Comparison of ENCODE assay signal across 18 cellular contexts in the genomic region with DNA sequence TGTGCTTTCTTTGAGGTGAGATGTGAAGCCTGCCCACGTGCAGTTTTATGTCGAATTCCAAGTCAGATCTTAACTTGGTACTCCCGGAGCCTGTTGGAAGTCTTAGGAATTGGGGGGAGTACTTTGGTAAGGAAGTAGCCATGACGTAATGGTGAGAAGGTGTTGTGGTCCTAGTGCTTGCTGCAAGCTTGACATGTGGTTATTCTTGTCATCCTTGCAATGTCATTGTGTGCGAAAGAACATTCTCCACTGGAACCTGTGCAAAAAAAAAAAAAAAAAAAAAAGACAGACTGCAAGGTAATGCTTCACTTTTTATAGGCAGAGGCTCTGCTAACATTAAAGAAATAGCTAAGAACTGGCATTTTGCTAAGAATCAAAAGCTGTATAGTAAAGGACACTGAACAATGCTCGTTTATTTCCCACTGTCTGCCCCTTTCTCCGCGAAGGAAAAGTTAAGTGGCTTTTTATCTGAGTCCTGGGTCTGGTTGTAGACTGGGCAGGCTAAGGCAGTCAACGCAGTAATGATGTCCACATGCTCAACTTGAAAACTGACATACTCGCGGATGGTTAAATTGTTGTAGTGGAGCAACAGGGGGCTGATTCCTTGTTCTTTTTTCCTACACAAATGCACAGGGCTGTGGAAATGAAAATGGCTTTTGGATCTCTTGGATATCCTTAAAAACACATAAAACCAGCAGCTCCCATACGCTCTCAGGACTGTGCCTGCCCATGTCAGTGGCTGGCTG. TPM values are rescaled to one million over a fixed set of nuclear protein-coding genes. Genes with fewer than 3 reads are reported as not detected.
A peak's percentile ranks its signal among the peaks of the same experiment; 100 is the strongest.
DNase-seq lines count a peak whose midpoint lies in the region; TF ChIP-seq lines count a peak whose summit lies in the region.
"Had no signal": no experiment of that assay in that cellular context is flagged by ENCODE, and none has a peak within 500 bp of the region (broad histone marks: within the 10 kb centered on the region; RNA-seq: fewer than 3 reads in every experiment).

No MANE protein-coding gene starts in this region.

- H3K4me1 ChIP-seq in HUES64 (ENCODE audit: insufficient read depth, low read length) = peaks cover 50% of the 10 kb centered on the region
- no peaks in the 10 kb centered on the region for H3K4me1 ChIP-seq in endodermal cell (ENCODE audit: control insufficient read depth, insufficient read depth, low read length)
- H3K4me1 ChIP-seq in muscle layer of duodenum (ENCODE audit: control insufficient read depth in 1 of 2, insufficient read depth in 2 of 2, low read length in 2 of 2) = peaks cover 0 to 11% of the 10 kb centered on the region in 2 donors

- H3K4me3 ChIP-seq in HUES64 (ENCODE audit: low read length) = peak overlapping the region; percentile 82
- peak overlapping the region; percentile 85 for H3K4me3 ChIP-seq in endodermal cell (ENCODE audit: low read length)
- peak overlapping the region; percentile 73 for H3K4me3 ChIP-seq in muscle layer of duodenum (ENCODE audit: low read depth in 1 of 2, low read length in 2 of 2)

- H3K27me3 ChIP-seq in HUES64 (ENCODE audit: insufficient read depth, low read length) (peaks cover 25% of the 10 kb centered on the region), endodermal cell (ENCODE audit: control insufficient read depth, insufficient read depth, low read length, poor library complexity, severe bottlenecking) (peaks cover 18% of the 10 kb centered on the region), muscle layer of duodenum (ENCODE audit: low read depth, low read length) (peaks cover 29% of the 10 kb centered on the region)

- H3K27ac ChIP-seq in HUES64 (ENCODE audit: low read depth, low read length) = no peak overlapping the region
- no peak overlapping the region for H3K27ac ChIP-seq in endodermal cell (ENCODE audit: low read depth, low read length)
- peak overlapping the region; percentile 16 for H3K27ac ChIP-seq in muscle layer of duodenum (ENCODE audit: low read length)
- H3K27ac ChIP-seq: heart right ventricle, left lung had no signal

- no peaks in the 10 kb centered on the region; the same call in 1 of the 2 replicates for H3K36me3 ChIP-seq in HUES64 (ENCODE audit: insufficient read depth, low read length)
- no peaks in the 10 kb centered on the region for H3K36me3 ChIP-seq in endodermal cell (ENCODE audit: control insufficient read depth, insufficient read depth, low read length)
- no peaks in the 10 kb centered on the region for H3K36me3 ChIP-seq in muscle layer of duodenum (ENCODE audit: control insufficient read depth in 1 of 2, insufficient read depth in 2 of 2, low read length in 2 of 2)
- H3K36me3 ChIP-seq: heart right ventricle, left lung, tibial nerve had no signal

- no peak for TF ChIP-seq CTCF in endodermal cell (conservative IDR thresholded peaks at IDR 0.05)

- H3K9me3 Mint-ChIP-seq in endodermal cell = no peaks in the 10 kb centered on the region
- H3K9me3 Mint-ChIP-seq: activated T-helper 17 cell treated with anti-CD3 and anti-CD28 coated beads, Interleukin-2, amount 50 U/mL, for 72 hours; dendritic cell treated with granulocyte-macrophage colony-stimulating factor and Interleukin-4, amounts not matched to agents 40 ng/mL and 50 ng/mL, for 4 days; natural killer cell had no signal

- H3K4me3 Mint-ChIP-seq in endodermal cell = peak overlapping the region; percentile 69
- H3K4me3 Mint-ChIP-seq: activated T-helper 17 cell treated with anti-CD3 and anti-CD28 coated beads, Interleukin-2, amount 50 U/mL, for 72 hours; dendritic cell treated with granulocyte-macrophage colony-stimulating factor and Interleukin-4, amounts not matched to agents 40 ng/mL and 50 ng/mL, for 4 days; IgD-negative memory B cell; natural killer cell had no signal

- H3K27ac Mint-ChIP-seq in endodermal cell = no peak overlapping the region
- H3K27ac Mint-ChIP-seq: activated T-helper 17 cell treated with anti-CD3 and anti-CD28 coated beads, Interleukin-2, amount 50 U/mL, for 72 hours; dendritic cell treated with granulocyte-macrophage colony-stimulating factor and Interleukin-4, amounts not matched to agents 40 ng/mL and 50 ng/mL, for 4 days; natural killer cell had no signal

- H3K36me3 Mint-ChIP-seq in endodermal cell (ENCODE audit: low read depth) = no peaks in the 10 kb centered on the region
- H3K36me3 Mint-ChIP-seq: IgD-negative memory B cell, natural killer cell had no signal

- H3K4me1 Mint-ChIP-seq in endodermal cell = peaks cover 44% of the 10 kb centered on the region
- H3K4me1 Mint-ChIP-seq: activated T-helper 17 cell treated with anti-CD3 and anti-CD28 coated beads, Interleukin-2, amount 50 U/mL, for 72 hours had no signal

- no peaks in the 10 kb centered on the region for H3K9me3 ChIP-seq in HUES64 (ENCODE audit: insufficient read depth, low read depth, low read length)
- no peaks in the 10 kb centered on the region for H3K9me3 ChIP-seq in endodermal cell (ENCODE audit: control insufficient read depth, low read length)
- H3K9me3 ChIP-seq in muscle layer of duodenum (ENCODE audit: control insufficient read depth in 1 of 2, low read length in 2 of 2) = no peaks in the 10 kb centered on the region
- H3K9me3 ChIP-seq: heart right ventricle, left lung, tibial nerve had no signal

- H3K9ac ChIP-seq in HUES64 (ENCODE audit: low read depth, low read length) (no peak overlapping the region), endodermal cell (ENCODE audit: extremely low read depth, low read length, poor library complexity, severe bottlenecking) (no peak overlapping the region)

- in situ Hi-C loops in G401 (cut with HindIII; ENCODE audit: low sequenced_read_pairs) = no loop called here

- DNase-seq in G401 (ENCODE audit: low spot score) (peak; percentile 74), endodermal cell (no peak), SIG-M5 treated with dmso at 0.1 percent for 504 hours (lab: John Stamatoyannopoulos, UW; ENCODE audit: unreplicated experiment) (no peak), NCI-H526 treated with DMSO at 0.1 percent for 48 hours (lab: John Stamatoyannopoulos, UW) (no peak), NK-92 (lab: John Stamatoyannopoulos, UW; ENCODE audit: unreplicated experiment) (no peak), NCI-H82 (lab: John Stamatoyannopoulos, UW) (no peak)
- DNase-seq: amniotic stem cell; heart right ventricle; left lung; natural killer cell; NCI-H1048; stimulated activated CD4-positive, alpha-beta T cell treated with anti-CD3 and anti-CD28 coated beads, Interleukin-2, amount 100 ng/mL, for 48 hours had no signal

- peaks cover 35% of the 10 kb centered on the region for H3K27me3 Mint-ChIP-seq in endodermal cell (ENCODE audit: insufficient read depth)

- WGBS in HUES64 = 26% methylated on average over 11 of the region's 12 CpGs
- 41 to 50% methylated on average over 11 to 12 of the region's 12 CpGs for WGBS in endodermal cell (ENCODE audit: insufficient coverage in 1 of 2, insufficient read length in 1 of 2), 2 experiments

RNA-seq across cellular contexts. Expression of gene KAZN, which starts 2.1 kb away (rescaled TPM):
- 5.5 and 9.8 TPM in 2 replicates for total RNA-seq in G401 (2014; rRNA removed; shearing (Covaris generic))
- 7.4 TPM for polyA plus RNA-seq in HUES64 (2013, experiment 1 of 2)
- 9.1 TPM for polyA plus RNA-seq in HUES64 (2013, experiment 2 of 2)
- 10 to 100 TPM; 12.4 to 13.9 TPM for total RNA-seq in endodermal cell
- polyA plus RNA-seq in endodermal cell (2013, experiment 1 of 2) = 13.3 TPM
- 12.1 TPM for polyA plus RNA-seq in endodermal cell (2013, experiment 2 of 2)
- polyA plus RNA-seq: IgD-negative memory B cell had no signal
